5 cellular contexts compared by ENCODE assay signal in genomic region chr4:114173968-114174367, GRCh38.
"Had no signal": no experiment of that assay in that cellular context is flagged by ENCODE, and none has a peak within 500 bp of the region (broad histone marks: within the 10 kb centered on the region; RNA-seq: fewer than 3 reads in every experiment).

No MANE protein-coding gene starts in this region.

- DNase-seq: KG1 had no signal

- H3K4me2 ChIP-seq: KMS-11 had no signal

- FAIRE-seq: HTR-8/SVneo, K562 had no signal

- H3K27ac ChIP-seq: HL-60, KMS-11 had no signal

- ATAC-seq: K562 had no signal

- H3K4me3 ChIP-seq: K562 had no signal

- H3K9ac ChIP-seq: KMS-11 had no signal
